In genomic region chr2:240560084-240560479, GRCh38 we compare ENCODE assay signal across 8 cellular contexts. TPM values are rescaled to one million over a fixed set of nuclear protein-coding genes. Genes with fewer than 3 reads are reported as not detected.
A peak's percentile ranks its signal among the peaks of the same experiment; 100 is the strongest.
DNase-seq lines count a peak whose midpoint lies in the region; ATAC-seq and TF ChIP-seq lines count a peak whose summit lies in the region.

TSS of gene DUSP28 (plus strand) at chr2:240560357. CDS start at chr2:240560685, 328 bp downstream.

- peak within 1 kb of the TSS; percentile 77 for H3K23ac ChIP-seq in neuronal stem cell (ENCODE audit: low read depth, low read length, poor library complexity)

- H3K36me3 ChIP-seq in KMS-11 (ENCODE audit: insufficient read depth): no peaks in the 10 kb centered on the region
- H3K36me3 ChIP-seq in neuronal stem cell (replicated peaks in 1 of 2; ENCODE audit: control insufficient read depth in 2 of 2, insufficient read depth in 2 of 2, low read length in 2 of 2): peaks cover 0 to 29% of the 10 kb centered on the region in 2 donors

- WGBS in neuronal stem cell (ENCODE audit: extremely low coverage in 2 of 2, insufficient read length in 2 of 2, insufficient replicate concordance in 1 of 2), 2 donors: no CpG with 5 or more reads among the region's 39 CpGs

- peak within 1 kb of the TSS; percentile 49 for H2BK120ac ChIP-seq in neuronal stem cell (ENCODE audit: low read depth, low read length)

- H3K27ac ChIP-seq in KMS-11 (peak within 1 kb of the TSS; percentile 92), neuronal stem cell (replicated peaks; ENCODE audit: low read length) (peak within 1 kb of the TSS; percentile 88)

- peak within 1 kb of the TSS; percentile 47 for H2AFZ ChIP-seq in KMS-11 (ENCODE audit: low read depth)
- H2AFZ ChIP-seq in neuronal stem cell (ENCODE audit: low read length): peak within 1 kb of the TSS; percentile 97

- H3K9me3 ChIP-seq in neuronal stem cell (replicated peaks in 1 of 2; ENCODE audit: control insufficient read depth in 2 of 2, insufficient read depth in 1 of 2, low read depth in 1 of 2, low read length in 2 of 2): no peaks in the 10 kb centered on the region

- H2BK5ac ChIP-seq in neuronal stem cell (ENCODE audit: low read length): peak within 1 kb of the TSS; percentile 75

- no peak within 1 kb of the TSS for H4K8ac ChIP-seq in neuronal stem cell (ENCODE audit: low read depth, low read length)

- peak within 1 kb of the TSS; percentile 94 for H3K9ac ChIP-seq in KMS-11
- peak within 1 kb of the TSS; percentile 90 for H3K9ac ChIP-seq in neuronal stem cell (ENCODE audit: low read depth, low read length, poor library complexity)

- no peaks in the 10 kb centered on the region for H3K27me3 ChIP-seq in KMS-11 (ENCODE audit: insufficient read depth, low read depth)
- H3K27me3 ChIP-seq in neuronal stem cell (ENCODE audit: control insufficient read depth in 3 of 3, insufficient read depth in 3 of 3, low read depth in 1 of 3, low read length in 3 of 3): peaks cover 0 to 11% (median 0%) of the 10 kb centered on the region in 3 experiments

- H3K18ac ChIP-seq in neuronal stem cell (ENCODE audit: low read length): peak within 1 kb of the TSS; percentile 97

- peaks cover 48% of the 10 kb centered on the region for H3K4me1 ChIP-seq in KMS-11 (ENCODE audit: low read depth, poor library complexity, severe bottlenecking)
- H3K4me1 ChIP-seq in neuronal stem cell (ENCODE audit: control insufficient read depth in 2 of 2, insufficient read depth in 1 of 2, low read depth in 1 of 2, low read length in 2 of 2): peaks cover 7% of the 10 kb centered on the region in 2 donors

- peaks cover 42% of the 10 kb centered on the region for H3K79me2 ChIP-seq in KMS-11 (ENCODE audit: insufficient read depth, low read depth)

- no peak within 1 kb of the TSS for H2AK5ac ChIP-seq in neuronal stem cell (ENCODE audit: low read depth, low read length)

- no peak within 1 kb of the TSS for H4K91ac ChIP-seq in neuronal stem cell (ENCODE audit: low read depth, low read length, poor library complexity)

- TF ChIP-seq CTCF in KMS-11 (conservative IDR thresholded peaks at IDR 0.05; ENCODE audit: low read depth, low read length): no peak

- H2BK15ac ChIP-seq in neuronal stem cell (ENCODE audit: low read length): no peak within 1 kb of the TSS

- no peaks in the 10 kb centered on the region for H4K20me1 ChIP-seq in KMS-11 (ENCODE audit: insufficient read depth)

- H3K14ac ChIP-seq in neuronal stem cell (ENCODE audit: low read length): no peak within 1 kb of the TSS

- peak; percentile 55 for ATAC-seq in GM21737 (IDR thresholded peaks at IDR 0.05; ENCODE audit: unreplicated experiment)

- no peak within 1 kb of the TSS for H2BK12ac ChIP-seq in neuronal stem cell (ENCODE audit: low read length)

- peak; percentile 85 for DNase-seq in EL
- DNase-seq in SHP77 (lab: John Stamatoyannopoulos, UW): peak; percentile 70 to 80
- DNase-seq in activated gamma-delta T cell treated with Interleukin-2 at 50 U/mL for 16 hours: peak; percentile 87
- peak; percentile 86 for DNase-seq in foreskin melanocyte
- peak; percentile 69 for DNase-seq in neuronal stem cell (ENCODE audit: low spot score)
- peak; percentile 90 for DNase-seq in superior temporal gyrus (ENCODE audit: extremely low spot score)

- peaks cover 7% of the 10 kb centered on the region for H3K79me1 ChIP-seq in neuronal stem cell (ENCODE audit: low read depth, low read length)

- H3K4me3 ChIP-seq in KMS-11 (IDR thresholded peaks at IDR 0.05; ENCODE audit: insufficient read depth, low read depth, low read length) (peak within 1 kb of the TSS; percentile 31), neuronal stem cell (ENCODE audit: low read length in 2 of 2) (peak within 1 kb of the TSS; percentile 79 to 92)

- H3K4me2 ChIP-seq in KMS-11: peak within 1 kb of the TSS; percentile 90
- peak within 1 kb of the TSS; percentile 78 for H3K4me2 ChIP-seq in neuronal stem cell (ENCODE audit: insufficient read depth, low read length, poor library complexity, severe bottlenecking)

- H3K4ac ChIP-seq in neuronal stem cell (ENCODE audit: low read length): peak within 1 kb of the TSS; percentile 60

RNA-seq across cellular contexts. Expression of gene DUSP28, which starts in this region (rescaled TPM):
- 3.8 TPM for polyA plus RNA-seq in neuronal stem cell (2013, experiment 1 of 2)
- polyA plus RNA-seq in neuronal stem cell (2013, experiment 2 of 2): 3.2 TPM

Comparison
In these comparisons a context has a peak if more than half of its experiments do, and no peak if none do; other contexts are left out.
1. Peak in every context shown above with its lines: DNase-seq, ATAC-seq, H3K4me3 ChIP-seq and H3K27ac ChIP-seq.